ENCODE assay signal across 15 cellular contexts in genomic region chr2:50476174-50476573, GRCh38.
DNase-seq lines count a peak whose midpoint lies in the region; ATAC-seq and TF ChIP-seq lines count a peak whose summit lies in the region.
"Had no signal": no experiment of that assay in that cellular context is flagged by ENCODE, and none has a peak within 500 bp of the region (broad histone marks: within the 10 kb centered on the region; RNA-seq: fewer than 3 reads in every experiment).

No MANE protein-coding gene starts in this region.

- no peak overlapping the region for H3K9ac ChIP-seq in mesendoderm (ENCODE audit: low read length)
- H3K9ac ChIP-seq: parathyroid adenoma had no signal

- no peak overlapping the region for H3K4me3 Mint-ChIP-seq in WTC11
- H3K4me3 Mint-ChIP-seq: activated CD8-positive, alpha-beta T cell treated with anti-CD3 and anti-CD28 coated beads for 36 hours; CD14-positive monocyte; stimulated activated naive CD8-positive, alpha-beta T cell treated with anti-CD3 and anti-CD28 coated beads, Interleukin-15, amount 100 ng/mL, for 72 hours had no signal

- H3K4me1 Mint-ChIP-seq in WTC11 = no peaks in the 10 kb centered on the region
- H3K4me1 Mint-ChIP-seq: stimulated activated naive CD8-positive, alpha-beta T cell treated with anti-CD3 and anti-CD28 coated beads, Interleukin-15, amount 100 ng/mL, for 72 hours had no signal

- H2BK120ac ChIP-seq in mesendoderm (ENCODE audit: low read depth, low read length) = no peak overlapping the region

- H2AK5ac ChIP-seq in mesendoderm (ENCODE audit: low read length) = no peak overlapping the region

- no peaks in the 10 kb centered on the region for H3K9me3 Mint-ChIP-seq in WTC11
- H3K9me3 Mint-ChIP-seq: activated CD8-positive, alpha-beta T cell treated with anti-CD3 and anti-CD28 coated beads for 36 hours; CD14-positive monocyte; stimulated activated naive CD8-positive, alpha-beta T cell treated with anti-CD3 and anti-CD28 coated beads, Interleukin-15, amount 100 ng/mL, for 72 hours had no signal

- no peak overlapping the region for H3K4me3 ChIP-seq in GM06990 (replicated peaks; ENCODE audit: low read depth, low read length)
- H3K4me3 ChIP-seq in mesendoderm (ENCODE audit: low read length) = no peak overlapping the region
- H3K4me3 ChIP-seq: spleen had no signal

- no peak overlapping the region for H4K5ac ChIP-seq in mesendoderm (ENCODE audit: low read length)

- H3K36me3 ChIP-seq in GM06990 (ENCODE audit: control insufficient read depth, insufficient read depth, low read length) (no peaks in the 10 kb centered on the region), mesendoderm (ENCODE audit: control insufficient read depth, insufficient read depth, low read length) (no peaks in the 10 kb centered on the region)
- H3K36me3 ChIP-seq: spleen had no signal

- no peak overlapping the region for H3K4me2 ChIP-seq in mesendoderm (ENCODE audit: low read length)

- H4K8ac ChIP-seq in mesendoderm (ENCODE audit: low read depth, low read length) = no peak overlapping the region

- H3K79me2 ChIP-seq in mesendoderm (ENCODE audit: control insufficient read depth, insufficient read depth, low read length) = no peaks in the 10 kb centered on the region
- H3K79me2 ChIP-seq: parathyroid adenoma had no signal

- CTCF ChIA-PET in WTC11 (lab: Charles Lee) = interaction anchor here (1.1 to 2.7 kb wide), 3 partner anchors 16 to 74 kb away, joined by 3 to 12 read pairs (median 4); no protein-coding TSS in a partner anchor

- no peaks in the 10 kb centered on the region for H3K79me1 ChIP-seq in mesendoderm (ENCODE audit: low read length)

- no peaks in the 10 kb centered on the region for H3K36me3 Mint-ChIP-seq in WTC11
- H3K36me3 Mint-ChIP-seq: CD14-positive monocyte had no signal

- peak; percentile 36 for TF ChIP-seq CTCF in GM06990 (IDR thresholded peaks at IDR 0.05; ENCODE audit: insufficient read depth, low read length, poor library complexity, severe bottlenecking)
- TF ChIP-seq CTCF in LNCAP (IDR thresholded peaks at IDR 0.05) = peak; percentile 31; the same call in 1 of the 2 replicates
- TF ChIP-seq CTCF in WTC11 (IDR thresholded peaks at IDR 0.05) = no peak

- no peak overlapping the region for H3K27ac Mint-ChIP-seq in WTC11
- H3K27ac Mint-ChIP-seq: activated CD8-positive, alpha-beta T cell treated with anti-CD3 and anti-CD28 coated beads for 36 hours; CD14-positive monocyte; stimulated activated naive CD8-positive, alpha-beta T cell treated with anti-CD3 and anti-CD28 coated beads, Interleukin-15, amount 100 ng/mL, for 72 hours had no signal

- no peak overlapping the region for H3K18ac ChIP-seq in mesendoderm (ENCODE audit: low read length)

- no peak overlapping the region for H3K23ac ChIP-seq in mesendoderm (ENCODE audit: low read length)

- WGBS in mesendoderm (ENCODE audit: extremely low coverage, insufficient coverage, low lambda C conversion rate) = no CpG with 5 or more reads among the region's 2 CpGs

- H3K4ac ChIP-seq in mesendoderm (ENCODE audit: low read depth, low read length) = no peak overlapping the region

- no peak overlapping the region for H2BK15ac ChIP-seq in mesendoderm (replicated peaks; ENCODE audit: low read depth)

- H3K56ac ChIP-seq in mesendoderm (ENCODE audit: low read length) = no peak overlapping the region

- ATAC-seq in WTC11 = peak; percentile 82
- ATAC-seq: activated CD8-positive, alpha-beta T cell treated with anti-CD3 and anti-CD28 coated beads for 36 hours; left ventricle myocardium superior; stimulated activated naive CD8-positive, alpha-beta T cell treated with anti-CD3 and anti-CD28 coated beads, Interleukin-15, amount 100 ng/mL, for 72 hours had no signal

- H3K27ac ChIP-seq in mesendoderm (ENCODE audit: low read depth, low read length) = no peak overlapping the region
- H3K27ac ChIP-seq: parathyroid adenoma, spleen had no signal

- no peak overlapping the region for H2BK5ac ChIP-seq in mesendoderm (ENCODE audit: low read length)

- POLR2A ChIA-PET in WTC11 (lab: Charles Lee) = no interaction called here

- no peak for DNase-seq in GM06990 (ENCODE audit: extremely low read depth, insufficient read length)
- peak; percentile 13 for DNase-seq in WTC11 (ENCODE audit: low spot score)
- DNase-seq in mesendoderm = peak; percentile 37
- DNase-seq in COLO829 (ENCODE audit: low spot score) = no peak
- DNase-seq in SHP77 treated with DMSO at 0.1 percent for 48 hours (lab: John Stamatoyannopoulos, UW) = no peak
- no peak for DNase-seq in hippocampal formation (lab: John Stamatoyannopoulos, UW)
- DNase-seq: activated CD8-positive, alpha-beta T cell treated with anti-CD3 and anti-CD28 coated beads for 36 hours; activated effector memory CD4-positive, alpha-beta T cell treated with Interleukin-2 at 50 U/mL for 16 hours; aorta; left ventricle myocardium superior; spleen; stimulated activated naive CD8-positive, alpha-beta T cell treated with anti-CD3 and anti-CD28 coated beads, Interleukin-15, amount 100 ng/mL, for 72 hours had no signal

- H3K4me1 ChIP-seq in mesendoderm (ENCODE audit: control insufficient read depth, low read depth, low read length) = no peaks in the 10 kb centered on the region
- H3K4me1 ChIP-seq: parathyroid adenoma, spleen had no signal

- H3K27me3 ChIP-seq in GM06990 (replicated peaks; ENCODE audit: control insufficient read depth, insufficient read depth, low read length) = no peaks in the 10 kb centered on the region
- H3K27me3 ChIP-seq in mesendoderm (ENCODE audit: insufficient read depth, low read length, poor library complexity) = no peaks in the 10 kb centered on the region
- H3K27me3 ChIP-seq: spleen had no signal

- no peaks in the 10 kb centered on the region; the same call in 1 of the 2 replicates for H3K27me3 Mint-ChIP-seq in WTC11 (ENCODE audit: low read depth)
- H3K27me3 Mint-ChIP-seq: activated CD8-positive, alpha-beta T cell treated with anti-CD3 and anti-CD28 coated beads for 36 hours; stimulated activated naive CD8-positive, alpha-beta T cell treated with anti-CD3 and anti-CD28 coated beads, Interleukin-15, amount 100 ng/mL, for 72 hours had no signal

TF ChIP-seq in WTC11, 78 proteins besides CTCF, POLR2A, EP300 and RAD21 (continues in another document):
- no peak for TF ChIP-seq E2F4 (CRISPR knock-in tag; IDR thresholded peaks at IDR 0.05; ENCODE audit: borderline replicate concordance, low read depth)
- no peak for TF ChIP-seq PREB (CRISPR knock-in tag; IDR thresholded peaks at IDR 0.05; ENCODE audit: borderline replicate concordance)
- TF ChIP-seq ARID4B (CRISPR knock-in tag; IDR thresholded peaks at IDR 0.05; ENCODE audit: borderline replicate concordance) = no peak
- no peak for TF ChIP-seq ATF3 (CRISPR knock-in tag; conservative IDR thresholded peaks at IDR 0.05)

Comparison
In these comparisons a context has a peak if more than half of its experiments do, and no peak if none do; other contexts are left out.
1. DNase-seq: peak in WTC11 (single experiment) and mesendoderm (single experiment); none in GM06990 (single experiment), COLO829 (single experiment), SHP77 treated with DMSO at 0.1 percent for 48 hours (single experiment) and hippocampal formation (0 of 2).